In the genomic region with DNA sequence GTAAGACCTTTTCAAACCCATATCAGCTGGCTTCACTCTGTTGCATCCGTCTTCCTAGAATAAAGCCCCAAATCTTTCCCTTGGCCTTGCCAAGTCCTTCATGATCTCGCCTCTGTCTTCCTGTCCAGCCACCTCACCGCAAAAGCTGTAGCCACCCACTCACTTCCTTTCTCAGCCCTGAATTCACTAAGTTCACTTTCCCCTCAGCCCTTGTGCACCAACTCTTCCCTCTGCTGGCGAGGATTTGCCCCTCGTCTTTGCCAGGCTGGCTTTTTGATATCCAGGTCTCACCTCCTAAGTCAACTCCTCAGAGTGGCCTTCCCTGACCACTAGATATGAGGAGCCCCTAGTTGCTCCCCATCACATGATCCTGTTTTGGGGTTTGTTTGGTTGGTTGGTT, we compare ENCODE assay signal across 11 cellular contexts. TPM values are rescaled to one million over a fixed set of nuclear protein-coding genes. Genes with fewer than 3 reads are reported as not detected.
DNase-seq lines count a peak whose midpoint lies in the region; ATAC-seq and TF ChIP-seq lines count a peak whose summit lies in the region.
"Had no signal": no experiment of that assay in that cellular context is flagged by ENCODE, and none has a peak within 500 bp of the region (broad histone marks: within the 10 kb centered on the region; RNA-seq: fewer than 3 reads in every experiment).

No MANE protein-coding gene starts in this region.

- peak overlapping the region; percentile 46 for H2AFZ ChIP-seq in IMR-90 (replicated peaks; ENCODE audit: low read length, poor library complexity)

- no peaks in the 10 kb centered on the region for H3K36me3 ChIP-seq in IMR-90 (ENCODE audit: control insufficient read depth, insufficient read depth, low read length)
- no peaks in the 10 kb centered on the region for H3K36me3 ChIP-seq in CD4-positive, alpha-beta memory T cell (ENCODE audit: insufficient read depth, low read length)

- peak overlapping the region; percentile 55; the same call in 1 of the 2 replicates for H3K14ac ChIP-seq in IMR-90 (replicated peaks; ENCODE audit: low read depth, low read length)

- H3K9me3 Mint-ChIP-seq in natural killer cell: no peaks in the 10 kb centered on the region
- H3K9me3 Mint-ChIP-seq in CD4-positive, alpha-beta memory T cell: no peaks in the 10 kb centered on the region
- H3K9me3 Mint-ChIP-seq: nephron progenitor cell had no signal

- H3K27ac Mint-ChIP-seq in natural killer cell: peak overlapping the region in 1 of 2 donors; percentile 61
- H3K27ac Mint-ChIP-seq in CD4-positive, alpha-beta memory T cell: no peak overlapping the region
- H3K27ac Mint-ChIP-seq: nephron progenitor cell had no signal

- TF ChIP-seq CTCF in IMR-90 (conservative IDR thresholded peaks at IDR 0.05; ENCODE audit: low read depth, low read length): peak; percentile 42
- no peak for TF ChIP-seq CTCF in natural killer cell (IDR thresholded peaks at IDR 0.05)

- H4K5ac ChIP-seq in IMR-90 (ENCODE audit: low read depth, low read length): peak overlapping the region; percentile 9; the same call in 1 of the 2 replicates

- POLR2A ChIA-PET in IMR-90 (lab: Charles Lee; ENCODE audit: unreplicated experiment): no interaction called here
- POLR2A ChIA-PET in CD4-positive, alpha-beta memory T cell (lab: Charles Lee; ENCODE audit: partially characterized antibody): no interaction called here

- H3K27me3 ChIP-seq in IMR-90 (ENCODE audit: control insufficient read depth, insufficient read depth, low read length): no peaks in the 10 kb centered on the region
- H3K27me3 ChIP-seq in CD4-positive, alpha-beta memory T cell (ENCODE audit: insufficient read depth, low read length): peaks cover 5% of the 10 kb centered on the region

- H3K4me1 ChIP-seq in IMR-90 (ENCODE audit: control insufficient read depth, insufficient read depth, low read length): peaks cover 31% of the 10 kb centered on the region
- H3K4me1 ChIP-seq in CD4-positive, alpha-beta memory T cell (ENCODE audit: insufficient read depth, low read length): peaks cover 15% of the 10 kb centered on the region

- H4K91ac ChIP-seq in IMR-90 (ENCODE audit: insufficient read depth, low read depth, low read length): peak overlapping the region; percentile 63; the same call in 1 of the 2 replicates

- no peak overlapping the region for H3K23ac ChIP-seq in IMR-90 (ENCODE audit: low read depth, low read length)

- H3K36me3 Mint-ChIP-seq in natural killer cell: no peaks in the 10 kb centered on the region
- H3K36me3 Mint-ChIP-seq in CD4-positive, alpha-beta memory T cell: no peaks in the 10 kb centered on the region

- H3K9me3 ChIP-seq in IMR-90 (ENCODE audit: control insufficient read depth, insufficient read depth, low read length): no peaks in the 10 kb centered on the region
- no peaks in the 10 kb centered on the region for H3K9me3 ChIP-seq in CD4-positive, alpha-beta memory T cell (ENCODE audit: control insufficient read depth in 1 of 2, low read length in 2 of 2)

- peak overlapping the region; percentile 57 for H3K4ac ChIP-seq in IMR-90 (ENCODE audit: low read depth, low read length)

- CTCF ChIA-PET in IMR-90 (lab: Yijun Ruan, JAX): interaction anchor here (0.9 kb wide), 1 partner anchor 82 kb away, joined by 3 read pairs; no protein-coding TSS in a partner anchor
- CTCF ChIA-PET in CD4-positive, alpha-beta memory T cell (lab: Charles Lee; ENCODE audit: partially characterized antibody): interaction anchor here (0.6 to 1.3 kb wide), 2 partner anchors 46 to 124 kb away, joined by 3 read pairs; no protein-coding TSS in a partner anchor

- H3K4me2 ChIP-seq in IMR-90 (ENCODE audit: low read depth, low read length): no peak overlapping the region

- whole genome bisulfite sequencing in IMR-90 (ENCODE audit: extremely low coverage in 2 of 2, insufficient read length in 1 of 2), 2 experiments: 0% methylated on average over 3 of the region's 5 CpGs; no CpG with 5 or more reads in 1 of the 2 experiments

- BruUV-seq in IMR-90 (replicated peaks; lab: Mats Ljungman, UMichigan): no TSS peak

- peak overlapping the region; percentile 74 for H2AK9ac ChIP-seq in IMR-90 (replicated peaks; ENCODE audit: low read depth, low read length, poor library complexity)

- in situ Hi-C loops in IMR-90 (cut with MboI; ENCODE audit: low sequenced_read_pairs): no loop called here

- peaks cover 15 to 18% of the 10 kb centered on the region in 2 donors for H3K27me3 Mint-ChIP-seq in natural killer cell (ENCODE audit: low read depth in 2 of 2)
- H3K27me3 Mint-ChIP-seq in CD4-positive, alpha-beta memory T cell: peaks cover 36 to 40% of the 10 kb centered on the region in 2 donors

- no peak overlapping the region for H3K18ac ChIP-seq in IMR-90 (ENCODE audit: low read depth, low read length)

- H2BK5ac ChIP-seq in IMR-90 (ENCODE audit: low read depth, low read length, poor library complexity, severe bottlenecking): no peak overlapping the region

- peak overlapping the region; percentile 81 for H2BK20ac ChIP-seq in IMR-90 (ENCODE audit: low read depth, low read length)

- TF ChIP-seq RAD21 in IMR-90 (IDR thresholded peaks at IDR 0.05; ENCODE audit: low read length): peak; percentile 62

- peaks cover 15% of the 10 kb centered on the region for H3K9me1 ChIP-seq in IMR-90 (ENCODE audit: insufficient read depth, low read length)

- H3K4me1 Mint-ChIP-seq in natural killer cell: peaks cover 36 to 48% of the 10 kb centered on the region in 2 donors
- H3K4me1 Mint-ChIP-seq in CD4-positive, alpha-beta memory T cell: peaks cover 19 to 46% (median 21%) of the 10 kb centered on the region in 4 donors

- H2AK5ac ChIP-seq in IMR-90 (ENCODE audit: low read depth, low read length): peak overlapping the region; percentile 6; the same call in 1 of the 2 replicates

- peaks cover 7 to 22% of the 10 kb centered on the region in 2 experiments; a peak in 2 of 4 replicates for H3K79me1 ChIP-seq in IMR-90 (ENCODE audit: low read depth in 1 of 2, low read length in 2 of 2)

- H2BK15ac ChIP-seq in IMR-90 (ENCODE audit: low read depth, low read length): peak overlapping the region; percentile 5; the same call in 1 of the 3 replicates

- H3K4me3 Mint-ChIP-seq in natural killer cell: peak overlapping the region; percentile 2
- H3K4me3 Mint-ChIP-seq in CD4-positive, alpha-beta memory T cell: no peak overlapping the region
- H3K4me3 Mint-ChIP-seq: nephron progenitor cell had no signal

- H4K8ac ChIP-seq in IMR-90 (ENCODE audit: low read depth in 2 of 2, low read length in 2 of 2): peak overlapping the region in 1 of 2 experiments; percentile 69; a peak in 1 of 4 replicates

- ATAC-seq in IMR-90 (ENCODE audit: low read depth) (no peak), natural killer cell (no peak), HG02973 (IDR thresholded peaks at IDR 0.05; ENCODE audit: unreplicated experiment) (no peak)

- no peak for TF ChIP-seq POLR2A in IMR-90 (IDR thresholded peaks at IDR 0.05; ENCODE audit: low read depth, low read length)

- no peaks in the 10 kb centered on the region for H4K20me1 ChIP-seq in IMR-90 (ENCODE audit: insufficient read depth, low read length)

- no peak overlapping the region for H3K27ac ChIP-seq in IMR-90 (ENCODE audit: insufficient read depth, low read length)
- no peak overlapping the region for H3K27ac ChIP-seq in CD4-positive, alpha-beta memory T cell (ENCODE audit: low read depth, low read length)
- H3K27ac ChIP-seq: 22Rv1 had no signal

- H3K9ac ChIP-seq in IMR-90 (ENCODE audit: low read depth, low read length): no peak overlapping the region

- DNase-seq in DMS 273 (lab: John Stamatoyannopoulos, UW; ENCODE audit: unreplicated experiment): peak; percentile 45
- DNase-seq in DMS 273 treated with DMSO at 0.1 percent for 48 hours (lab: John Stamatoyannopoulos, UW): no peak
- peak; percentile 80 for DNase-seq in IMR-90
- DNase-seq in amniotic epithelial cell (ENCODE audit: low read depth): peak; percentile 88
- no peak for DNase-seq in natural killer cell
- DNase-seq in T-helper 9 cell: no peak
- DNase-seq in CD4-positive, alpha-beta memory T cell: no peak
- DNase-seq: NCI-H1694 treated with DMSO at 0.1 percent for 48 hours, nephron progenitor cell had no signal

- intact Hi-C loops in IMR-90 (cut with micrococcal nuclease): no loop called here
- intact Hi-C loops in natural killer cell (cut with micrococcal nuclease): no loop called here
- intact Hi-C loops in CD4-positive, alpha-beta memory T cell (cut with micrococcal nuclease): no loop called here

- H3K4me3 ChIP-seq in IMR-90 (ENCODE audit: insufficient read depth, low read depth, low read length): no peak overlapping the region
- H3K4me3 ChIP-seq in CD4-positive, alpha-beta memory T cell (ENCODE audit: low read length in 2 of 2): no peak overlapping the region

- H2BK120ac ChIP-seq in IMR-90 (ENCODE audit: low read depth, low read length): peak overlapping the region; percentile 84

- dilution Hi-C loops in IMR-90 (cut with HindIII; ENCODE audit: low sequenced_read_pairs, unreplicated experiment): no loop called here

- H3K56ac ChIP-seq in IMR-90 (ENCODE audit: extremely low read depth, insufficient read depth, low read length): no peak overlapping the region

TF ChIP-seq in IMR-90, 13 proteins besides CTCF, POLR2A, EP300 and RAD21:
- TF ChIP-seq MAZ (IDR thresholded peaks at IDR 0.05; ENCODE audit: borderline replicate concordance, low read depth, low read length) (no peak), NFE2L2 (IDR thresholded peaks at IDR 0.05; ENCODE audit: low read depth, low read length) (no peak), CHD1 (IDR thresholded peaks at IDR 0.05; ENCODE audit: low read depth, low read length) (no peak), MAFK (IDR thresholded peaks at IDR 0.05; ENCODE audit: low read depth, low read length) (no peak), SMC3 (IDR thresholded peaks at IDR 0.05; ENCODE audit: low read depth, low read length) (peak; percentile 59), RFX5 (IDR thresholded peaks at IDR 0.05; ENCODE audit: low read depth, low read length) (no peak)

RNA-seq across cellular contexts. Expression of gene COL16A1, which starts 3.9 kb away (rescaled TPM):
- total RNA-seq in IMR-90 (2012; rRNA removed): 28.6 and 34.2 TPM in 2 replicates
- polyA plus RNA-seq in IMR-90 (2012; rRNA removed): 62.8 and 65.2 TPM in 2 replicates
- 30.1 and 39.5 TPM in 2 replicates for polyA plus RNA-seq in IMR-90 (2012; cell fraction: cytosol; rRNA removed)
- 228 and 260 TPM in 2 replicates for polyA plus RNA-seq in IMR-90 (2012; cell fraction: nucleus; rRNA removed; ENCODE audit: low replicate concordance)
- total RNA-seq in natural killer cell: under 1 TPM in 1 of 3 donors, not detected in 2; 0.14 TPM
- not detected for total RNA-seq in CD4-positive, alpha-beta memory T cell
- polyA plus RNA-seq in CD4-positive, alpha-beta memory T cell: not detected

RNA-seq across cellular contexts. Expression of gene ADGRB2, which starts 56.4 kb away (rescaled TPM):
- total RNA-seq in IMR-90 (2012; rRNA removed): 2.2 and 2.5 TPM in 2 replicates
- 11.9 TPM in 2 replicates for polyA plus RNA-seq in IMR-90 (2012; rRNA removed)
- 6.4 and 15.9 TPM in 2 replicates for polyA plus RNA-seq in IMR-90 (2012; cell fraction: cytosol; rRNA removed)
- polyA plus RNA-seq in IMR-90 (2012; cell fraction: nucleus; rRNA removed; ENCODE audit: low replicate concordance): 38.7 and 77.7 TPM in 2 replicates
- 10 to 100 TPM in 2 of 3 donors, 1 to 10 TPM in 1; 7.6 to 19.9 (median 12.8) TPM for total RNA-seq in natural killer cell
- 1 to 10 TPM; 1.5 to 2.0 TPM for total RNA-seq in CD4-positive, alpha-beta memory T cell
- polyA plus RNA-seq in CD4-positive, alpha-beta memory T cell: under 1 TPM in 1 of 2 donors, not detected in 1; 0.55 TPM

Comparison
In these comparisons a context has a peak if more than half of its experiments do, and no peak if none do; other contexts are left out.
1. DNase-seq: peak in DMS 273 (single experiment), IMR-90 (single experiment) and amniotic epithelial cell (single experiment); none in DMS 273 treated with DMSO at 0.1 percent for 48 hours (single experiment), natural killer cell (single experiment), T-helper 9 cell (single experiment) and CD4-positive, alpha-beta memory T cell (0 of 5).
2. RNA of gene COL16A1, which starts 3.9 kb away (total RNA-seq): 28.6 to 34.2 TPM in IMR-90; not detected in CD4-positive, alpha-beta memory T cell and 0.14 TPM in natural killer cell; every median in the first group is over 10 times any median in the second.